In the genomic region with DNA sequence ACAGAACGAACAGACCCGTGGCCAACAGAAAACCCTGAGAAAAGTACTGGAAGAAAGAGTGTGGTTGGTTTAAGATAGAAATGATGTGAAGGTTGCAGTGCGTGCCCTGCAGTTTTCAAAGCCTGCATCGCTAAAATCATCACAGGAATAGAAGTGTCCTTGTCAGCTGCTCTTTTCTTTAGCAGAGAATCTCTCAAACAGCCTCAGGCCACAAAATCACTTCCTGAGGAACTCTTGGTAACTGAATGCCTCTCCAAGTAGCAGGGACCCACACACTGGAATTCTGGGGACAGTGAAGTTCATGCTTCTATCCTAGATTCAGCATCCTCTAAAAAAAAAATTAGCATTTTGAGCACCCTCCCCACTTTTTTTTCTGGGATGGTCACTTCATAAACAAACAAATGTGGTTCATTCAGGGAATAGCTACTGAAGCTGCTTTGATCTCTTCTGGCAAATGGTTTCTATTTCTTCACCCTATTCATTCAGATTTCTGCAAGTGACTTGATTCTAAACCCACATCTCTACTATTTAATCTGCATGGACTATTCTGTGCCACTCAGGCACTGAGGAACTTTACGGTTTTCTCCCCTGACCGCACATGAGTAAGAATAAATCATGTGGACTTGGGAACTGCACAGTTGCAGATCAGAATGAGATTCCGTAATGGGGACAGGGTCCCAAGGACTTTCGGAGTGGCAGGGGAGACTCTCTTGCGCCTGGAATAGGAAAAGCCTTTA, we compare ENCODE assay signal across 13 cellular contexts.
DNase-seq lines count a peak whose midpoint lies in the region; ATAC-seq and TF ChIP-seq lines count a peak whose summit lies in the region.
"Had no signal": no experiment of that assay in that cellular context is flagged by ENCODE, and none has a peak within 500 bp of the region (broad histone marks: within the 10 kb centered on the region; RNA-seq: fewer than 3 reads in every experiment).

No MANE protein-coding gene starts in this region.

- WGBS in endodermal cell (ENCODE audit: insufficient coverage in 1 of 2, insufficient read length in 1 of 2), 2 experiments = 87 to 88% methylated on average over 4 to 9 of the region's 9 CpGs

- no peak overlapping the region for H3K4me2 ChIP-seq in neural progenitor cell

- POLR2A ChIA-PET in Caco-2 (lab: Charles Lee) = no interaction called here

- H3K4me1 ChIP-seq in endodermal cell (ENCODE audit: control insufficient read depth, insufficient read depth, low read length) (no peaks in the 10 kb centered on the region), neural progenitor cell (peaks cover 16% of the 10 kb centered on the region), Caco-2 (no peaks in the 10 kb centered on the region)

- DNase-seq in EH (ENCODE audit: low read depth) = peak; percentile 70
- DNase-seq in NCI-H69 (lab: John Stamatoyannopoulos, UW) = peak; percentile 17
- no peak for DNase-seq in endodermal cell
- DNase-seq in neural progenitor cell (ENCODE audit: low spot score) = no peak
- DNase-seq in natural killer cell = no peak
- no peak for DNase-seq in ureter (ENCODE audit: low spot score)
- DNase-seq in activated T-cell treated with anti-CD3 and anti-CD28 coated beads, Interleukin-2, amount 50 U/mL, for 4 hours = no peak
- DNase-seq in Caco-2 = no peak
- DNase-seq: activated naive CD8-positive, alpha-beta T cell treated with anti-CD3 and anti-CD28 coated beads, Interleukin-2, amount 10 ng/mL, durations not matched to agents 7 days and 5 days; islet precursor cell; NCI-H146; SHP77 treated with DMSO at 0.1 percent for 48 hours had no signal

- H3K27ac Mint-ChIP-seq in endodermal cell = no peak overlapping the region
- peak overlapping the region; percentile 36 for H3K27ac Mint-ChIP-seq in neural progenitor cell
- no peak overlapping the region for H3K27ac Mint-ChIP-seq in natural killer cell
- no peak overlapping the region for H3K27ac Mint-ChIP-seq in Caco-2 (ENCODE audit: unreplicated experiment)
- H3K27ac Mint-ChIP-seq: activated naive CD8-positive, alpha-beta T cell treated with anti-CD3 and anti-CD28 coated beads, Interleukin-2, amount 10 ng/mL, durations not matched to agents 7 days and 5 days had no signal

- H3K79me2 ChIP-seq in neural progenitor cell (ENCODE audit: low read depth) = no peaks in the 10 kb centered on the region

- H3K9ac ChIP-seq in endodermal cell (ENCODE audit: extremely low read depth, low read length, poor library complexity, severe bottlenecking) (no peak overlapping the region), neural progenitor cell (no peak overlapping the region)

- no peaks in the 10 kb centered on the region for H3K36me3 ChIP-seq in endodermal cell (ENCODE audit: control insufficient read depth, insufficient read depth, low read length)
- H3K36me3 ChIP-seq in neural progenitor cell = no peaks in the 10 kb centered on the region
- no peaks in the 10 kb centered on the region for H3K36me3 ChIP-seq in Caco-2 (ENCODE audit: control insufficient read depth, insufficient read depth, low read length)
- H3K36me3 ChIP-seq: ovary had no signal

- no peak overlapping the region for H2AFZ ChIP-seq in neural progenitor cell (replicated peaks)

- no peaks in the 10 kb centered on the region for H3K36me3 Mint-ChIP-seq in endodermal cell (ENCODE audit: low read depth)
- H3K36me3 Mint-ChIP-seq in neural progenitor cell = peaks cover 2% of the 10 kb centered on the region
- H3K36me3 Mint-ChIP-seq in natural killer cell = no peaks in the 10 kb centered on the region
- H3K36me3 Mint-ChIP-seq in activated T-cell treated with anti-CD3 and anti-CD28 coated beads, Interleukin-2, amount 50 U/mL, for 4 hours (ENCODE audit: insufficient read depth) = no peaks in the 10 kb centered on the region
- no peaks in the 10 kb centered on the region for H3K36me3 Mint-ChIP-seq in Caco-2 (ENCODE audit: insufficient read depth, unreplicated experiment)
- H3K36me3 Mint-ChIP-seq: activated naive CD8-positive, alpha-beta T cell treated with anti-CD3 and anti-CD28 coated beads, Interleukin-2, amount 10 ng/mL, durations not matched to agents 7 days and 5 days had no signal

- intact Hi-C loops in natural killer cell (cut with micrococcal nuclease) = no loop called here
- intact Hi-C loops in Caco-2 (cut with micrococcal nuclease; ENCODE audit: unreplicated experiment) = no loop called here

- no peaks in the 10 kb centered on the region for H4K20me1 ChIP-seq in neural progenitor cell (ENCODE audit: low read depth)

- no peaks in the 10 kb centered on the region for H3F3A ChIP-seq in neural progenitor cell (ENCODE audit: low read depth)

- BruUV-seq in Caco-2 (replicated peaks; lab: Mats Ljungman, UMichigan) = no TSS peak

- H3K4me3 ChIP-seq in endodermal cell (ENCODE audit: low read length) (no peak overlapping the region), neural progenitor cell (no peak overlapping the region), Caco-2 (ENCODE audit: low read depth, low read length) (no peak overlapping the region)
- H3K4me3 ChIP-seq: ovary had no signal

- no peaks in the 10 kb centered on the region for H3K27me3 ChIP-seq in endodermal cell (ENCODE audit: control insufficient read depth, insufficient read depth, low read length, poor library complexity, severe bottlenecking)
- H3K27me3 ChIP-seq in neural progenitor cell = no peaks in the 10 kb centered on the region
- H3K27me3 ChIP-seq in Caco-2 (replicated peaks; ENCODE audit: control insufficient read depth, insufficient read depth, low read length) = no peaks in the 10 kb centered on the region; the same call in 1 of the 2 replicates
- H3K27me3 ChIP-seq: ovary had no signal

- no peak overlapping the region for H3K4me3 Mint-ChIP-seq in endodermal cell
- H3K4me3 Mint-ChIP-seq in neural progenitor cell = no peak overlapping the region
- no peak overlapping the region for H3K4me3 Mint-ChIP-seq in natural killer cell
- no peak overlapping the region for H3K4me3 Mint-ChIP-seq in activated T-cell treated with anti-CD3 and anti-CD28 coated beads, Interleukin-2, amount 50 U/mL, for 4 hours
- H3K4me3 Mint-ChIP-seq in Caco-2 (ENCODE audit: unreplicated experiment) = no peak overlapping the region
- H3K4me3 Mint-ChIP-seq: activated naive CD8-positive, alpha-beta T cell treated with anti-CD3 and anti-CD28 coated beads, Interleukin-2, amount 10 ng/mL, durations not matched to agents 7 days and 5 days had no signal

- H3K27ac ChIP-seq in endodermal cell (ENCODE audit: low read depth, low read length) = peak overlapping the region; percentile 59
- H3K27ac ChIP-seq in neural progenitor cell = no peak overlapping the region
- H3K27ac ChIP-seq: ovary had no signal

- no peak for ATAC-seq in natural killer cell
- ATAC-seq in activated T-cell treated with anti-CD3 and anti-CD28 coated beads, Interleukin-2, amount 50 U/mL, for 4 hours = no peak

- TF ChIP-seq CTCF in endodermal cell (conservative IDR thresholded peaks at IDR 0.05) = no peak
- TF ChIP-seq CTCF in neural progenitor cell (IDR thresholded peaks at IDR 0.05) = no peak
- no peak for TF ChIP-seq CTCF in natural killer cell (IDR thresholded peaks at IDR 0.05)
- TF ChIP-seq CTCF in Caco-2 (IDR thresholded peaks at IDR 0.05; ENCODE audit: insufficient read depth in 1 of 2, low read depth in 1 of 2, low read length in 1 of 2, severe bottlenecking in 1 of 2, unreplicated experiment in 1 of 2) = no peak

- peaks cover 6% of the 10 kb centered on the region for H3K27me3 Mint-ChIP-seq in endodermal cell (ENCODE audit: insufficient read depth)
- H3K27me3 Mint-ChIP-seq in neural progenitor cell (ENCODE audit: insufficient read depth, low read depth) = peaks cover 4% of the 10 kb centered on the region
- H3K27me3 Mint-ChIP-seq in natural killer cell (ENCODE audit: low read depth in 2 of 2) = peaks cover 24 to 44% of the 10 kb centered on the region in 2 donors
- H3K27me3 Mint-ChIP-seq in activated T-cell treated with anti-CD3 and anti-CD28 coated beads, Interleukin-2, amount 50 U/mL, for 4 hours (ENCODE audit: low read depth) = peaks cover 4% of the 10 kb centered on the region
- peaks cover 6% of the 10 kb centered on the region for H3K27me3 Mint-ChIP-seq in Caco-2 (ENCODE audit: insufficient read depth, unreplicated experiment)

- H3K4me1 Mint-ChIP-seq in endodermal cell (peaks cover 7% of the 10 kb centered on the region), neural progenitor cell (peaks cover 26% of the 10 kb centered on the region), natural killer cell (no peaks in the 10 kb centered on the region), Caco-2 (ENCODE audit: low read depth, unreplicated experiment) (no peaks in the 10 kb centered on the region)
- H3K4me1 Mint-ChIP-seq in activated T-cell treated with anti-CD3 and anti-CD28 coated beads, Interleukin-2, amount 50 U/mL, for 4 hours (ENCODE audit: low read depth) = peaks cover 14% of the 10 kb centered on the region

- H3K9me3 Mint-ChIP-seq in endodermal cell (no peaks in the 10 kb centered on the region), neural progenitor cell (peaks cover 3% of the 10 kb centered on the region), natural killer cell (peaks cover 3% of the 10 kb centered on the region in 2 donors), Caco-2 (ENCODE audit: unreplicated experiment) (peaks cover 5% of the 10 kb centered on the region)
- peaks cover 3% of the 10 kb centered on the region for H3K9me3 Mint-ChIP-seq in activated T-cell treated with anti-CD3 and anti-CD28 coated beads, Interleukin-2, amount 50 U/mL, for 4 hours

- CTCF ChIA-PET in Caco-2 (lab: Charles Lee) = no interaction called here

- H3K9me3 ChIP-seq in endodermal cell (ENCODE audit: control insufficient read depth, low read length) (no peaks in the 10 kb centered on the region), neural progenitor cell (ENCODE audit: low read depth) (no peaks in the 10 kb centered on the region), Caco-2 (no peaks in the 10 kb centered on the region)
- H3K9me3 ChIP-seq: ovary had no signal

Comparison
In these comparisons a context has a peak if more than half of its experiments do, and no peak if none do; other contexts are left out.
1. DNase-seq: peak in EH (single experiment) and NCI-H69 (single experiment); none in endodermal cell (single experiment), neural progenitor cell (single experiment), natural killer cell (single experiment), ureter (single experiment), activated T-cell treated with anti-CD3 and anti-CD28 coated beads, Interleukin-2, amount 50 U/mL, for 4 hours (single experiment) and Caco-2 (0 of 2).